In the genomic region with DNA sequence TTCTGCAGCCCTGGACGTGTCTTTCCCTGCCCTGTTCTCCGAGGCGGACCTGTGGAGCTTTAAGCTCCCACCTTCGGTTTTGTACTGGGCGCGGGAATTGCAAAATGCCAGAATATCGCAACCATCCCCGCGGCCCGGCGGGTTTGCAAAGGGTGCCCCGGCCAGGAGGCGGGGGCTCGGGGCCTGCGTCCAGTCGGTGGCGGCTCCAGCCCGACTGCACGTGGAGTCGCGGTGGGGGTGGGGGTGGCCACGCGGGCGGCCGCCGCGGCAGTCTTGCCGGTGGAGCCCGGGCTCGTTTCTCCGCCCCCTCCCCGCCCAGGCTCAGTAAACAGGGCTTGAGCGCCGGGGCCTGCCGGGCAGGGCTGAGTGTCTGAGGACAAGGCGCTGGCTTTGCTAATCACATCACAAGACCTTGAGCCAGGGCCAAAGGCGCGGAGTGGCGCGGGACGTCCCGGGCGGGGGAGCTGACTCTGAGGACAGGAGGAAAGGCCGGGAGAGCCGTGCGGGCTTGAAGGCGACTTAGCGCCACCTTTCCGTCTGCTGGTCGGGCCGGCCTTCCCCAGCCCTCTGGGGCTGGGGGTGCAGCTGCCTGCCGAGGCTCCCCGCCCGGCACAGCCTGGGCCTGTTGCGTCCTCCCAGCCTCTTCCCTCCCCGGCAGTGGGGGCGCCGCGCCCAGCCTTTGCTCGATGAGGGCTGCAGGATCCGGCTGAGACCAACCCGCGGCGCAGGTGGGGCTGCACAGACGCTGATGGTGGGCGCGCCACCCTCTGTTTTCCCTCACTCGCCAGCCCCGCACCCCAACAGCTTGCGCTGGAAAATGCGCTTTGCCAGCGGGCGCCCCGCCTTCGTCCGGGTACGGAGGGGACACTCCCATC, we compare ENCODE assay signal across 1 cellular context.
A peak's percentile ranks its signal among the peaks of the same experiment; 100 is the strongest.
TF ChIP-seq lines count a peak whose summit lies in the region.

No MANE protein-coding gene starts in this region.

TF ChIP-seq in K562, 482 proteins besides CTCF, POLR2A, EP300 and RAD21 (continued from another document and continues in another):
- peak; percentile 64 for TF ChIP-seq POLR2G (IDR thresholded peaks at IDR 0.05; ENCODE audit: low read depth, low read length)
- TF ChIP-seq, protein P1, sequence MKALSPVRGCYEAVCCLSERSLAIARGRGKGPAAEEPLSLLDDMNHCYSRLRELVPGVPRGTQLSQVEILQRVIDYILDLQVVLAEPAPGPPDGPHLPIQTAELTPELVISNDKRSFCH (CRISPR knock-in tag; IDR thresholded peaks at IDR 0.05), result no peak
- TF ChIP-seq, protein P1 (tag; IDR thresholded peaks at IDR 0.05), result no peak
- TF ChIP-seq NR1H2 (CRISPR knock-in tag; IDR thresholded peaks at IDR 0.05), result peak; percentile 73; the same call in 1 of the 2 replicates
- TF ChIP-seq ZNF232 (CRISPR knock-in tag; IDR thresholded peaks at IDR 0.05), result peak; percentile 83; the same call in 1 of the 2 replicates
- TF ChIP-seq GTF2A2 (tag; IDR thresholded peaks at IDR 0.05), result 0 out of 2 replicates have a peak, but pooled peaks have one; percentile 6
- no peak for TF ChIP-seq MAFF (IDR thresholded peaks at IDR 0.05; ENCODE audit: low read length)
- TF ChIP-seq FOXA3 (CRISPR knock-in tag; conservative IDR thresholded peaks at IDR 0.05 in 1 of 2, IDR thresholded peaks at IDR 0.05 in 1 of 2), result peak; percentile 77 to 90
- TF ChIP-seq, protein P2, sequence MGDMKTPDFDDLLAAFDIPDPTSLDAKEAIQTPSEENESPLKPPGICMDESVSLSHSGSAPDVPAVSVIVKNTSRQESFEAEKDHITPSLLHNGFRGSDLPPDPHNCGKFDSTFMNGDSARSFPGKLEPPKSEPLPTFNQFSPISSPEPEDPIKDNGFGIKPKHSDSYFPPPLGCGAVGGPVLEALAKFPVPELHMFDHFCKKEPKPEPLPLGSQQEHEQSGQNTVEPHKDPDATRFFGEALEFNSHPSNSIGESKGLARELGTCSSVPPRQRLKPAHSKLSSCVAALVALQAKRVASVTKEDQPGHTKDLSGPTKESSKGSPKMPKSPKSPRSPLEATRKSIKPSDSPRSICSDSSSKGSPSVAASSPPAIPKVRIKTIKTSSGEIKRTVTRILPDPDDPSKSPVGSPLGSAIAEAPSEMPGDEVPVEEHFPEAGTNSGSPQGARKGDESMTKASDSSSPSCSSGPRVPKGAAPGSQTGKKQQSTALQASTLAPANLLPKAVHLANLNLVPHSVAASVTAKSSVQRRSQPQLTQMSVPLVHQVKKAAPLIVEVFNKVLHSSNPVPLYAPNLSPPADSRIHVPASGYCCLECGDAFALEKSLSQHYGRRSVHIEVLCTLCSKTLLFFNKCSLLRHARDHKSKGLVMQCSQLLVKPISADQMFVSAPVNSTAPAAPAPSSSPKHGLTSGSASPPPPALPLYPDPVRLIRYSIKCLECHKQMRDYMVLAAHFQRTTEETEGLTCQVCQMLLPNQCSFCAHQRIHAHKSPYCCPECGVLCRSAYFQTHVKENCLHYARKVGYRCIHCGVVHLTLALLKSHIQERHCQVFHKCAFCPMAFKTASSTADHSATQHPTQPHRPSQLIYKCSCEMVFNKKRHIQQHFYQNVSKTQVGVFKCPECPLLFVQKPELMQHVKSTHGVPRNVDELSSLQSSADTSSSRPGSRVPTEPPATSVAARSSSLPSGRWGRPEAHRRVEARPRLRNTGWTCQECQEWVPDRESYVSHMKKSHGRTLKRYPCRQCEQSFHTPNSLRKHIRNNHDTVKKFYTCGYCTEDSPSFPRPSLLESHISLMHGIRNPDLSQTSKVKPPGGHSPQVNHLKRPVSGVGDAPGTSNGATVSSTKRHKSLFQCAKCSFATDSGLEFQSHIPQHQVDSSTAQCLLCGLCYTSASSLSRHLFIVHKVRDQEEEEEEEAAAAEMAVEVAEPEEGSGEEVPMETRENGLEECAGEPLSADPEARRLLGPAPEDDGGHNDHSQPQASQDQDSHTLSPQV (IDR thresholded peaks at IDR 0.05), result no peak
- peak; percentile 46; the same call in 1 of the 2 replicates for TF ChIP-seq MXI1 (IDR thresholded peaks at IDR 0.05; ENCODE audit: low read depth, low read length)
- TF ChIP-seq, protein P3, sequence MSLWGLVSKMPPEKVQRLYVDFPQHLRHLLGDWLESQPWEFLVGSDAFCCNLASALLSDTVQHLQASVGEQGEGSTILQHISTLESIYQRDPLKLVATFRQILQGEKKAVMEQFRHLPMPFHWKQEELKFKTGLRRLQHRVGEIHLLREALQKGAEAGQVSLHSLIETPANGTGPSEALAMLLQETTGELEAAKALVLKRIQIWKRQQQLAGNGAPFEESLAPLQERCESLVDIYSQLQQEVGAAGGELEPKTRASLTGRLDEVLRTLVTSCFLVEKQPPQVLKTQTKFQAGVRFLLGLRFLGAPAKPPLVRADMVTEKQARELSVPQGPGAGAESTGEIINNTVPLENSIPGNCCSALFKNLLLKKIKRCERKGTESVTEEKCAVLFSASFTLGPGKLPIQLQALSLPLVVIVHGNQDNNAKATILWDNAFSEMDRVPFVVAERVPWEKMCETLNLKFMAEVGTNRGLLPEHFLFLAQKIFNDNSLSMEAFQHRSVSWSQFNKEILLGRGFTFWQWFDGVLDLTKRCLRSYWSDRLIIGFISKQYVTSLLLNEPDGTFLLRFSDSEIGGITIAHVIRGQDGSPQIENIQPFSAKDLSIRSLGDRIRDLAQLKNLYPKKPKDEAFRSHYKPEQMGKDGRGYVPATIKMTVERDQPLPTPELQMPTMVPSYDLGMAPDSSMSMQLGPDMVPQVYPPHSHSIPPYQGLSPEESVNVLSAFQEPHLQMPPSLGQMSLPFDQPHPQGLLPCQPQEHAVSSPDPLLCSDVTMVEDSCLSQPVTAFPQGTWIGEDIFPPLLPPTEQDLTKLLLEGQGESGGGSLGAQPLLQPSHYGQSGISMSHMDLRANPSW (CRISPR knock-in tag; IDR thresholded peaks at IDR 0.05), result peak; percentile 89; the same call in 1 of the 2 replicates
- peak; percentile 48 for TF ChIP-seq ERF (CRISPR knock-in tag; IDR thresholded peaks at IDR 0.05)
- no peak for TF ChIP-seq NFATC3 (IDR thresholded peaks at IDR 0.05)
- no peak; the same call in 1 of the 2 replicates for TF ChIP-seq ZBTB1 (CRISPR knock-in tag; IDR thresholded peaks at IDR 0.05; ENCODE audit: borderline replicate concordance, low read depth)
- TF ChIP-seq, protein P4, sequence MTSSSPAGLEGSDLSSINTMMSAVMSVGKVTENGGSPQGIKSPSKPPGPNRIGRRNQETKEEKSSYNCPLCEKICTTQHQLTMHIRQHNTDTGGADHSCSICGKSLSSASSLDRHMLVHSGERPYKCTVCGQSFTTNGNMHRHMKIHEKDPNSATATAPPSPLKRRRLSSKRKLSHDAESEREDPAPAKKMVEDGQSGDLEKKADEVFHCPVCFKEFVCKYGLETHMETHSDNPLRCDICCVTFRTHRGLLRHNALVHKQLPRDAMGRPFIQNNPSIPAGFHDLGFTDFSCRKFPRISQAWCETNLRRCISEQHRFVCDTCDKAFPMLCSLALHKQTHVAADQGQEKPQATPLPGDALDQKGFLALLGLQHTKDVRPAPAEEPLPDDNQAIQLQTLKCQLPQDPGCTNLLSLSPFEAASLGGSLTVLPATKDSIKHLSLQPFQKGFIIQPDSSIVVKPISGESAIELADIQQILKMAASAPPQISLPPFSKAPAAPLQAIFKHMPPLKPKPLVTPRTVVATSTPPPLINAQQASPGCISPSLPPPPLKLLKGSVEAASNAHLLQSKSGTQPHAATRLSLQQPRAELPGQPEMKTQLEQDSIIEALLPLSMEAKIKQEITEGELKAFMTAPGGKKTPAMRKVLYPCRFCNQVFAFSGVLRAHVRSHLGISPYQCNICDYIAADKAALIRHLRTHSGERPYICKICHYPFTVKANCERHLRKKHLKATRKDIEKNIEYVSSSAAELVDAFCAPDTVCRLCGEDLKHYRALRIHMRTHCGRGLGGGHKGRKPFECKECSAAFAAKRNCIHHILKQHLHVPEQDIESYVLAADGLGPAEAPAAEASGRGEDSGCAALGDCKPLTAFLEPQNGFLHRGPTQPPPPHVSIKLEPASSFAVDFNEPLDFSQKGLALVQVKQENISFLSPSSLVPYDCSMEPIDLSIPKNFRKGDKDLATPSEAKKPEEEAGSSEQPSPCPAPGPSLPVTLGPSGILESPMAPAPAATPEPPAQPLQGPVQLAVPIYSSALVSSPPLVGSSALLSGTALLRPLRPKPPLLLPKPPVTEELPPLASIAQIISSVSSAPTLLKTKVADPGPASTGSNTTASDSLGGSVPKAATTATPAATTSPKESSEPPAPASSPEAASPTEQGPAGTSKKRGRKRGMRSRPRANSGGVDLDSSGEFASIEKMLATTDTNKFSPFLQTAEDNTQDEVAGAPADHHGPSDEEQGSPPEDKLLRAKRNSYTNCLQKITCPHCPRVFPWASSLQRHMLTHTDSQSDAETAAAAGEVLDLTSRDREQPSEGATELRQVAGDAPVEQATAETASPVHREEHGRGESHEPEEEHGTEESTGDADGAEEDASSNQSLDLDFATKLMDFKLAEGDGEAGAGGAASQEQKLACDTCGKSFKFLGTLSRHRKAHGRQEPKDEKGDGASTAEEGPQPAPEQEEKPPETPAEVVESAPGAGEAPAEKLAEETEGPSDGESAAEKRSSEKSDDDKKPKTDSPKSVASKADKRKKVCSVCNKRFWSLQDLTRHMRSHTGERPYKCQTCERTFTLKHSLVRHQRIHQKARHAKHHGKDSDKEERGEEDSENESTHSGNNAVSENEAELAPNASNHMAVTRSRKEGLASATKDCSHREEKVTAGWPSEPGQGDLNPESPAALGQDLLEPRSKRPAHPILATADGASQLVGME (CRISPR knock-in tag; IDR thresholded peaks at IDR 0.05), result peak; percentile 81; the same call in 1 of the 2 replicates
- no peak for TF ChIP-seq RBM25 (IDR thresholded peaks at IDR 0.05; ENCODE audit: low read depth, low read length, severe bottlenecking)
- no peak for TF ChIP-seq XRCC3 (IDR thresholded peaks at IDR 0.05)
- peak; percentile 36; the same call in 1 of the 2 replicates for TF ChIP-seq RB1 (IDR thresholded peaks at IDR 0.05; ENCODE audit: low read depth)
- no peak for TF ChIP-seq SIRT6 (IDR thresholded peaks at IDR 0.05; ENCODE audit: low read depth, low read length)
- no peak for TF ChIP-seq RFX7 (CRISPR knock-in tag; IDR thresholded peaks at IDR 0.05)
- TF ChIP-seq, protein P5, sequence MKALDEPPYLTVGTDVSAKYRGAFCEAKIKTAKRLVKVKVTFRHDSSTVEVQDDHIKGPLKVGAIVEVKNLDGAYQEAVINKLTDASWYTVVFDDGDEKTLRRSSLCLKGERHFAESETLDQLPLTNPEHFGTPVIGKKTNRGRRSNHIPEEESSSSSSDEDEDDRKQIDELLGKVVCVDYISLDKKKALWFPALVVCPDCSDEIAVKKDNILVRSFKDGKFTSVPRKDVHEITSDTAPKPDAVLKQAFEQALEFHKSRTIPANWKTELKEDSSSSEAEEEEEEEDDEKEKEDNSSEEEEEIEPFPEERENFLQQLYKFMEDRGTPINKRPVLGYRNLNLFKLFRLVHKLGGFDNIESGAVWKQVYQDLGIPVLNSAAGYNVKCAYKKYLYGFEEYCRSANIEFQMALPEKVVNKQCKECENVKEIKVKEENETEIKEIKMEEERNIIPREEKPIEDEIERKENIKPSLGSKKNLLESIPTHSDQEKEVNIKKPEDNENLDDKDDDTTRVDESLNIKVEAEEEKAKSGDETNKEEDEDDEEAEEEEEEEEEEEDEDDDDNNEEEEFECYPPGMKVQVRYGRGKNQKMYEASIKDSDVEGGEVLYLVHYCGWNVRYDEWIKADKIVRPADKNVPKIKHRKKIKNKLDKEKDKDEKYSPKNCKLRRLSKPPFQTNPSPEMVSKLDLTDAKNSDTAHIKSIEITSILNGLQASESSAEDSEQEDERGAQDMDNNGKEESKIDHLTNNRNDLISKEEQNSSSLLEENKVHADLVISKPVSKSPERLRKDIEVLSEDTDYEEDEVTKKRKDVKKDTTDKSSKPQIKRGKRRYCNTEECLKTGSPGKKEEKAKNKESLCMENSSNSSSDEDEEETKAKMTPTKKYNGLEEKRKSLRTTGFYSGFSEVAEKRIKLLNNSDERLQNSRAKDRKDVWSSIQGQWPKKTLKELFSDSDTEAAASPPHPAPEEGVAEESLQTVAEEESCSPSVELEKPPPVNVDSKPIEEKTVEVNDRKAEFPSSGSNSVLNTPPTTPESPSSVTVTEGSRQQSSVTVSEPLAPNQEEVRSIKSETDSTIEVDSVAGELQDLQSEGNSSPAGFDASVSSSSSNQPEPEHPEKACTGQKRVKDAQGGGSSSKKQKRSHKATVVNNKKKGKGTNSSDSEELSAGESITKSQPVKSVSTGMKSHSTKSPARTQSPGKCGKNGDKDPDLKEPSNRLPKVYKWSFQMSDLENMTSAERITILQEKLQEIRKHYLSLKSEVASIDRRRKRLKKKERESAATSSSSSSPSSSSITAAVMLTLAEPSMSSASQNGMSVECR (CRISPR knock-in tag; IDR thresholded peaks at IDR 0.05), result peak; percentile 74; the same call in 1 of the 2 replicates
- TF ChIP-seq CBX1 (IDR thresholded peaks at IDR 0.05; ENCODE audit: low read depth), result peak; percentile 17; the same call in 1 of the 2 replicates
- TF ChIP-seq TSC22D4 (tag; IDR thresholded peaks at IDR 0.05), result no peak
- TF ChIP-seq NFE2 (IDR thresholded peaks at IDR 0.05; ENCODE audit: low read depth), result no peak
- no peak for TF ChIP-seq SRSF1 (IDR thresholded peaks at IDR 0.05; ENCODE audit: low read depth, low read length)
- TF ChIP-seq ZNF717 (CRISPR knock-in tag; IDR thresholded peaks at IDR 0.05), result no peak
- TF ChIP-seq PPARD (CRISPR knock-in tag; IDR thresholded peaks at IDR 0.05), result no peak
- TF ChIP-seq RUNX1 (IDR thresholded peaks at IDR 0.05; ENCODE audit: low read depth), result no peak
- TF ChIP-seq CHD2 (IDR thresholded peaks at IDR 0.05; ENCODE audit: low read depth, low read length), result peak; percentile 23
- TF ChIP-seq, protein P6, sequence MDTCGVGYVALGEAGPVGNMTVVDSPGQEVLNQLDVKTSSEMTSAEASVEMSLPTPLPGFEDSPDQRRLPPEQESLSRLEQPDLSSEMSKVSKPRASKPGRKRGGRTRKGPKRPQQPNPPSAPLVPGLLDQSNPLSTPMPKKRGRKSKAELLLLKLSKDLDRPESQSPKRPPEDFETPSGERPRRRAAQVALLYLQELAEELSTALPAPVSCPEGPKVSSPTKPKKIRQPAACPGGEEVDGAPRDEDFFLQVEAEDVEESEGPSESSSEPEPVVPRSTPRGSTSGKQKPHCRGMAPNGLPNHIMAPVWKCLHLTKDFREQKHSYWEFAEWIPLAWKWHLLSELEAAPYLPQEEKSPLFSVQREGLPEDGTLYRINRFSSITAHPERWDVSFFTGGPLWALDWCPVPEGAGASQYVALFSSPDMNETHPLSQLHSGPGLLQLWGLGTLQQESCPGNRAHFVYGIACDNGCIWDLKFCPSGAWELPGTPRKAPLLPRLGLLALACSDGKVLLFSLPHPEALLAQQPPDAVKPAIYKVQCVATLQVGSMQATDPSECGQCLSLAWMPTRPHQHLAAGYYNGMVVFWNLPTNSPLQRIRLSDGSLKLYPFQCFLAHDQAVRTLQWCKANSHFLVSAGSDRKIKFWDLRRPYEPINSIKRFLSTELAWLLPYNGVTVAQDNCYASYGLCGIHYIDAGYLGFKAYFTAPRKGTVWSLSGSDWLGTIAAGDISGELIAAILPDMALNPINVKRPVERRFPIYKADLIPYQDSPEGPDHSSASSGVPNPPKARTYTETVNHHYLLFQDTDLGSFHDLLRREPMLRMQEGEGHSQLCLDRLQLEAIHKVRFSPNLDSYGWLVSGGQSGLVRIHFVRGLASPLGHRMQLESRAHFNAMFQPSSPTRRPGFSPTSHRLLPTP (IDR thresholded peaks at IDR 0.05; ENCODE audit: borderline replicate concordance, extremely low read depth, insufficient read length), result no peak
- no peak for TF ChIP-seq ZNF134 (CRISPR knock-in tag; conservative IDR thresholded peaks at IDR 0.05)
- TF ChIP-seq ZNF23 (CRISPR knock-in tag; IDR thresholded peaks at IDR 0.05), result no peak
